In genomic region chr1:155002479-155003226, GRCh38 we compare ENCODE assay signal across 8 cellular contexts. TPM values are rescaled to one million over a fixed set of nuclear protein-coding genes. Genes with fewer than 3 reads are reported as not detected.
DNase-seq lines count a peak whose midpoint lies in the region; ATAC-seq and TF ChIP-seq lines count a peak whose summit lies in the region.

Gene ZBTB7B (plus strand): TSS chr1:155002802. CDS start chr1:155014661, 11,859 bp downstream.

- peak within 1 kb of the TSS; percentile 99 for H3K4me3 Mint-ChIP-seq in CD4-positive, CD25-positive, alpha-beta regulatory T cell

- CTCF ChIA-PET in SK-N-SH (lab: Yijun Ruan, JAX), result interaction anchor here (1.4 to 14.0 kb wide), 8 partner anchors 12 to 89 kb away, joined by 4 to 640 read pairs (median 10); partner anchors contain the start of genes CKS1B, FLAD1, PBXIP1 and PYGO2

- peak within 1 kb of the TSS; percentile 100 for H3K4me2 ChIP-seq in SK-N-SH

- no peaks in the 10 kb centered on the region for H3K36me3 Mint-ChIP-seq in CD4-positive, CD25-positive, alpha-beta regulatory T cell

- in situ Hi-C loops in HAP-1 (cut with MboI; ENCODE audit: low sequenced_read_pairs), result no loop called here
- in situ Hi-C loops in transverse colon (cut with MboI; ENCODE audit: low pct_ligation_motif_present in 1 of 4, low pct_unique_long_range_greater_than_20kb in 1 of 4, low sequenced_read_pairs in 3 of 4), result no loop called here

- peaks cover 37% of the 10 kb centered on the region for H3K79me2 ChIP-seq in SK-N-SH (ENCODE audit: insufficient read depth)

- H3K4me1 ChIP-seq in CD4-positive, CD25-positive, alpha-beta regulatory T cell (ENCODE audit: control insufficient read depth, insufficient read depth, low read length, poor library complexity, severe bottlenecking), result peaks cover 76% of the 10 kb centered on the region
- H3K4me1 ChIP-seq in HAP-1 (peaks cover 20% of the 10 kb centered on the region), SK-N-SH (ENCODE audit: control insufficient read depth in 1 of 2, insufficient read depth in 2 of 2, low read depth in 1 of 2, low read length in 1 of 2) (peaks cover 19 to 33% of the 10 kb centered on the region in 2 experiments), endocrine pancreas (ENCODE audit: control insufficient read depth, insufficient read depth, low read length) (no peaks in the 10 kb centered on the region), transverse colon (peaks cover 44 to 56% (median 54%) of the 10 kb centered on the region in 4 donors)

- peak within 1 kb of the TSS; percentile 70; the same call in 1 of the 2 replicates for H2AFZ ChIP-seq in SK-N-SH (ENCODE audit: low read depth)

- TF ChIP-seq EP300 in SK-N-SH (IDR thresholded peaks at IDR 0.05; ENCODE audit: borderline replicate concordance in 1 of 2, low read depth in 1 of 2, low read length in 1 of 2) (no peak), transverse colon (IDR thresholded peaks at IDR 0.05; ENCODE audit: low read depth) (no peak)

- no peaks in the 10 kb centered on the region for H3K9me3 ChIP-seq in CD4-positive, CD25-positive, alpha-beta regulatory T cell (ENCODE audit: control insufficient read depth in 2 of 2, low read length in 2 of 2)
- H3K9me3 ChIP-seq in HAP-1 (no peaks in the 10 kb centered on the region), SK-N-SH (no peaks in the 10 kb centered on the region), endocrine pancreas (ENCODE audit: control insufficient read depth, low read length) (no peaks in the 10 kb centered on the region), transverse colon (no peaks in the 10 kb centered on the region)

- H3K27ac Mint-ChIP-seq in CD4-positive, CD25-positive, alpha-beta regulatory T cell, result peak within 1 kb of the TSS; percentile 92 to 97 (median 96)

- WGBS in SK-N-SH (ENCODE audit: low lambda C conversion rate), result under 1% methylated on average over 19 of the region's 34 CpGs
- WGBS in transverse colon (ENCODE audit: low coverage in 1 of 2), 2 donors, result 0% methylated on average over 4 to 22 of the region's 34 CpGs

- H3K9me3 Mint-ChIP-seq in CD4-positive, CD25-positive, alpha-beta regulatory T cell, result peaks cover 0 to 2% (median 0%) of the 10 kb centered on the region in 7 donors

- POLR2A ChIA-PET in SK-N-SH (lab: Yijun Ruan, JAX), result no interaction called here

- no peaks in the 10 kb centered on the region for H3K27me3 Mint-ChIP-seq in CD4-positive, CD25-positive, alpha-beta regulatory T cell

- intact Hi-C loops in transverse colon (cut with DNase I; ENCODE audit: low total_unique reads), result loop anchor here (5.0 kb wide), 1 partner anchor 35 kb away; no protein-coding TSS in a partner anchor

- H3K9ac ChIP-seq in SK-N-SH (peak within 1 kb of the TSS; percentile 86), endocrine pancreas (ENCODE audit: control insufficient read depth, insufficient read depth, low read length) (peak within 1 kb of the TSS; percentile 99)

- H4K20me1 ChIP-seq in SK-N-SH (ENCODE audit: insufficient read depth), result no peaks in the 10 kb centered on the region; the same call in 1 of the 2 replicates

- peak in 1 of 3 donors; percentile 29 for DNase-seq in CD4-positive, CD25-positive, alpha-beta regulatory T cell
- peak in 1 of 2 experiments; percentile 47 for DNase-seq in HAP-1 (ENCODE audit: low spot score in 2 of 2)
- DNase-seq in SK-N-SH, result no peak
- DNase-seq in mesenteric fat pad (ENCODE audit: low spot score), result no peak
- DNase-seq in transverse colon, result peak; percentile 54
- DNase-seq in NCI-H128 (lab: John Stamatoyannopoulos, UW; ENCODE audit: unreplicated experiment), result no peak
- no peak for DNase-seq in OCI-M2 (lab: John Stamatoyannopoulos, UW; ENCODE audit: unreplicated experiment)

- H3K4me1 Mint-ChIP-seq in CD4-positive, CD25-positive, alpha-beta regulatory T cell, result peaks cover 11 to 59% (median 37%) of the 10 kb centered on the region in 4 donors

- peak within 1 kb of the TSS; percentile 96 for H3K27ac ChIP-seq in CD4-positive, CD25-positive, alpha-beta regulatory T cell (ENCODE audit: insufficient read depth, low read length, poor library complexity, severe bottlenecking)
- peak within 1 kb of the TSS; percentile 92 to 96 for H3K27ac ChIP-seq in SK-N-SH (ENCODE audit: low read depth in 2 of 2, low read length in 1 of 2)
- H3K27ac ChIP-seq in transverse colon, result peak within 1 kb of the TSS; percentile 96 to 100 (median 98)

- TF ChIP-seq RAD21 in SK-N-SH (IDR thresholded peaks at IDR 0.05; ENCODE audit: low read length), result no peak

- peaks cover 27% of the 10 kb centered on the region for H3F3A ChIP-seq in SK-N-SH (replicated peaks; ENCODE audit: insufficient read depth)

- TF ChIP-seq POLR2A in transverse colon (IDR thresholded peaks at IDR 0.05), result peak; percentile 57

- ATAC-seq in CD4-positive, CD25-positive, alpha-beta regulatory T cell (ENCODE audit: low read depth in 2 of 2), result peak; percentile 0 to 1

- H3K27me3 ChIP-seq in CD4-positive, CD25-positive, alpha-beta regulatory T cell (ENCODE audit: control insufficient read depth, insufficient read depth, low read length), result no peaks in the 10 kb centered on the region
- H3K27me3 ChIP-seq in HAP-1 (ENCODE audit: low read depth) (no peaks in the 10 kb centered on the region), SK-N-SH (ENCODE audit: insufficient read depth) (no peaks in the 10 kb centered on the region), endocrine pancreas (ENCODE audit: control insufficient read depth, insufficient read depth, low read length) (no peaks in the 10 kb centered on the region), transverse colon (no peaks in the 10 kb centered on the region)

- no peaks in the 10 kb centered on the region for H3K9me2 ChIP-seq in SK-N-SH

- peak within 1 kb of the TSS; percentile 92 for H3K4me3 ChIP-seq in CD4-positive, CD25-positive, alpha-beta regulatory T cell (ENCODE audit: low read depth, low read length)
- peak within 1 kb of the TSS; percentile 77 for H3K4me3 ChIP-seq in HAP-1
- H3K4me3 ChIP-seq in SK-N-SH (ENCODE audit: low read depth in 2 of 2, low read length in 1 of 2), result peak within 1 kb of the TSS; percentile 79 to 95
- peak within 1 kb of the TSS; percentile 82 for H3K4me3 ChIP-seq in endocrine pancreas (ENCODE audit: control insufficient read depth, insufficient read depth, low read length)
- peak within 1 kb of the TSS; percentile 66 to 97 (median 79) for H3K4me3 ChIP-seq in transverse colon

- TF ChIP-seq CTCF in SK-N-SH (IDR thresholded peaks at IDR 0.05), result no peak
- peak in 1 of 5 experiments; percentile 9 for TF ChIP-seq CTCF in transverse colon (IDR thresholded peaks at IDR 0.05)

- no peaks in the 10 kb centered on the region for H3K36me3 ChIP-seq in CD4-positive, CD25-positive, alpha-beta regulatory T cell (ENCODE audit: control insufficient read depth, insufficient read depth, low read length)
- no peaks in the 10 kb centered on the region; the same call in 1 of the 2 replicates for H3K36me3 ChIP-seq in HAP-1 (replicated peaks)
- H3K36me3 ChIP-seq in SK-N-SH (replicated peaks in 1 of 2; ENCODE audit: control insufficient read depth in 1 of 2, insufficient read depth in 2 of 2, low read length in 1 of 2), result peaks cover 0 to 5% of the 10 kb centered on the region in 2 experiments
- no peaks in the 10 kb centered on the region for H3K36me3 ChIP-seq in endocrine pancreas (ENCODE audit: control insufficient read depth, insufficient read depth, low read length)
- H3K36me3 ChIP-seq in transverse colon, result no peaks in the 10 kb centered on the region

TF ChIP-seq in SK-N-SH, 30 proteins besides CTCF, POLR2A, EP300 and RAD21 (continues in another document):
- TF ChIP-seq, protein P1, sequence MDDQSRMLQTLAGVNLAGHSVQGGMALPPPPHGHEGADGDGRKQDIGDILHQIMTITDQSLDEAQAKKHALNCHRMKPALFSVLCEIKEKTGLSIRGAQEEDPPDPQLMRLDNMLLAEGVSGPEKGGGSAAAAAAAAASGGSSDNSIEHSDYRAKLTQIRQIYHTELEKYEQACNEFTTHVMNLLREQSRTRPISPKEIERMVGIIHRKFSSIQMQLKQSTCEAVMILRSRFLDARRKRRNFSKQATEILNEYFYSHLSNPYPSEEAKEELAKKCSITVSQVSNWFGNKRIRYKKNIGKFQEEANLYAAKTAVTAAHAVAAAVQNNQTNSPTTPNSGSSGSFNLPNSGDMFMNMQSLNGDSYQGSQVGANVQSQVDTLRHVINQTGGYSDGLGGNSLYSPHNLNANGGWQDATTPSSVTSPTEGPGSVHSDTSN (IDR thresholded peaks at IDR 0.05), result no peak
- TF ChIP-seq JUND (IDR thresholded peaks at IDR 0.05) (no peak), RXRA (IDR thresholded peaks at IDR 0.05; ENCODE audit: borderline replicate concordance, low read depth) (no peak), SMC3 (IDR thresholded peaks at IDR 0.05; ENCODE audit: low read depth, low read length) (no peak), FOXJ3 (CRISPR knock-in tag; IDR thresholded peaks at IDR 0.05) (no peak), EZH2phosphoT487 (IDR thresholded peaks at IDR 0.05; ENCODE audit: borderline replicate concordance, low read depth) (no peak), MXI1 (IDR thresholded peaks at IDR 0.05; ENCODE audit: low read depth, low read length) (no peak), CHD2 (IDR thresholded peaks at IDR 0.05; ENCODE audit: low read length, partially characterized antibody) (no peak), NFIC (IDR thresholded peaks at IDR 0.05; ENCODE audit: borderline replicate concordance) (no peak), YY1 (IDR thresholded peaks at IDR 0.05; ENCODE audit: low read depth) (no peak), TCF12 (IDR thresholded peaks at IDR 0.05) (no peak), TEAD4 (IDR thresholded peaks at IDR 0.05; ENCODE audit: borderline replicate concordance, insufficient read depth) (no peak), POLR2AphosphoS5 (IDR thresholded peaks at IDR 0.05; ENCODE audit: low read depth, low read length) (no peak), SIN3A (IDR thresholded peaks at IDR 0.05; ENCODE audit: borderline replicate concordance, low read depth, low read length) (no peak), ELF1 (IDR thresholded peaks at IDR 0.05) (no peak)
- TF ChIP-seq, protein P2, sequence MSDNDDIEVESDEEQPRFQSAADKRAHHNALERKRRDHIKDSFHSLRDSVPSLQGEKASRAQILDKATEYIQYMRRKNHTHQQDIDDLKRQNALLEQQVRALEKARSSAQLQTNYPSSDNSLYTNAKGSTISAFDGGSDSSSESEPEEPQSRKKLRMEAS (IDR thresholded peaks at IDR 0.05; ENCODE audit: low read depth), result no peak

RNA-seq across cellular contexts. Expression of gene ZBTB7B, which starts in this region (rescaled TPM):
- 68.0 TPM for total RNA-seq in CD4-positive, CD25-positive, alpha-beta regulatory T cell
- polyA plus RNA-seq in CD4-positive, CD25-positive, alpha-beta regulatory T cell, result 1 to 10 TPM; 3.7 to 6.5 (median 5.3) TPM
- 15.7 and 22.1 TPM in 2 replicates for polyA plus RNA-seq in SK-N-SH (2012; rRNA removed)
- 5.6 and 9.5 TPM in 2 replicates for polyA plus RNA-seq in SK-N-SH (2012; cell fraction: cytosol; rRNA removed)
- polyA plus RNA-seq in SK-N-SH (2012; cell fraction: nucleus; rRNA removed), result 51.6 and 52.3 TPM in 2 replicates
- total RNA-seq in mesenteric fat pad (80.4 TPM), transverse colon (100 to 1,000 TPM in 3 of 4 donors, 10 to 100 TPM in 1; 85.2 to 513 (median 272) TPM)
